12 cellular contexts compared by ENCODE assay signal in genomic region chr19:54035215-54036178, GRCh38. TPM values are rescaled to one million over a fixed set of nuclear protein-coding genes. Genes with fewer than 3 reads are reported as not detected.
A peak's percentile ranks its signal among the peaks of the same experiment; 100 is the strongest.
DNase-seq lines count a peak whose midpoint lies in the region; ATAC-seq and TF ChIP-seq lines count a peak whose summit lies in the region.
"Had no signal": no experiment of that assay in that cellular context is flagged by ENCODE, and none has a peak within 500 bp of the region (broad histone marks: within the 10 kb centered on the region; RNA-seq: fewer than 3 reads in every experiment).

No MANE protein-coding gene starts in this region.

- WGBS in transverse colon (ENCODE audit: low coverage in 1 of 2), 2 donors = 45 to 54% methylated on average over 1 to 4 of the region's 4 CpGs

- TF ChIP-seq CTCF in A673 (conservative IDR thresholded peaks at IDR 0.05; ENCODE audit: low read depth, low read length) = no peak
- TF ChIP-seq CTCF in brain (conservative IDR thresholded peaks at IDR 0.05) = no peak
- TF ChIP-seq CTCF in transverse colon (IDR thresholded peaks at IDR 0.05) = no peak

- no peaks in the 10 kb centered on the region for H3K36me3 Mint-ChIP-seq in brain

- H3K27ac ChIP-seq in A673 (ENCODE audit: low read depth, low read length, poor library complexity, severe bottlenecking) (no peak overlapping the region), transverse colon (no peak overlapping the region)
- H3K27ac ChIP-seq: BLaER1, tibial nerve had no signal

- peak overlapping the region in 1 of 5 experiments; percentile 16 for H3K4me3 Mint-ChIP-seq in brain

- H3K27me3 Mint-ChIP-seq in brain = peaks cover 14% of the 10 kb centered on the region

- H3K4me1 ChIP-seq in A673 (ENCODE audit: insufficient read depth, low read length, poor library complexity, severe bottlenecking) (no peaks in the 10 kb centered on the region), transverse colon (no peaks in the 10 kb centered on the region)
- H3K4me1 ChIP-seq: tibial nerve had no signal

- peaks cover 0 to 3% (median 0%) of the 10 kb centered on the region in 5 experiments for H3K9me3 Mint-ChIP-seq in brain

- in situ Hi-C loops in transverse colon (cut with MboI; ENCODE audit: low pct_ligation_motif_present in 1 of 4, low pct_unique_long_range_greater_than_20kb in 1 of 4, low sequenced_read_pairs in 3 of 4) = loop anchor here in 2 of 4 donors (25.0 kb wide), 1 partner anchor 223 kb away; the partner anchor contains the start of gene NLRP12 (in 2 of the 2)

- no peak for TF ChIP-seq POLR2A in transverse colon (IDR thresholded peaks at IDR 0.05)

- POLR2A ChIA-PET in A673 (lab: Charles Lee; ENCODE audit: low non-redundant PET) = no interaction called here

- H3K4me1 Mint-ChIP-seq in brain = no peaks in the 10 kb centered on the region

- peak; percentile 66 for DNase-seq in A673 (ENCODE audit: low spot score)
- peak; percentile 76 for DNase-seq in HPDE6-E6E7 (ENCODE audit: extremely low spot score)
- DNase-seq in inferior parietal cortex (ENCODE audit: extremely low spot score) = peak; percentile 60
- DNase-seq in transverse colon = no peak
- no peak for DNase-seq in HT-29 (ENCODE audit: low spot score)
- DNase-seq: activated T-cell treated with anti-CD3 and anti-CD28 coated beads, Interleukin-2, amount 50 U/mL, for 1 hour; midbrain had no signal

- H3K36me3 ChIP-seq in A673 (ENCODE audit: insufficient read depth, low read length, poor library complexity, severe bottlenecking) (no peaks in the 10 kb centered on the region), transverse colon (no peaks in the 10 kb centered on the region)
- H3K36me3 ChIP-seq: BLaER1, tibial nerve had no signal

- no TSS peak for BruUV-seq in A673 (replicated peaks; lab: Mats Ljungman, UMichigan)

- H3K27ac Mint-ChIP-seq in brain = peak overlapping the region in 3 of 5 experiments; percentile 44 to 67 (median 56)

- H3K4me3 ChIP-seq in A673 (ENCODE audit: low read depth, low read length, poor library complexity, severe bottlenecking) = no peak overlapping the region
- no peak overlapping the region for H3K4me3 ChIP-seq in transverse colon
- H3K4me3 ChIP-seq: BLaER1, tibial nerve had no signal

- no peak for TF ChIP-seq EP300 in transverse colon (IDR thresholded peaks at IDR 0.05; ENCODE audit: low read depth)

- intact Hi-C loops in A673 (cut with micrococcal nuclease; ENCODE audit: unreplicated experiment) = no loop called here
- intact Hi-C loops in transverse colon (cut with DNase I; ENCODE audit: low total_unique reads) = no loop called here

- CTCF ChIA-PET in A673 (lab: Charles Lee) = interaction anchor here (0.6 kb wide), 2 partner anchors 20 to 95 kb away, joined by 3 to 7 read pairs; no protein-coding TSS in a partner anchor

- ATAC-seq in GM18907 (IDR thresholded peaks at IDR 0.05; ENCODE audit: unreplicated experiment) (no peak), HG02938 (IDR thresholded peaks at IDR 0.05; ENCODE audit: unreplicated experiment) (no peak)

- no peaks in the 10 kb centered on the region for H3K9me3 ChIP-seq in A673 (ENCODE audit: low read depth, low read length, poor library complexity, severe bottlenecking)
- H3K9me3 ChIP-seq in transverse colon = no peaks in the 10 kb centered on the region
- H3K9me3 ChIP-seq: tibial nerve had no signal

- no peaks in the 10 kb centered on the region for H3K27me3 ChIP-seq in A673 (replicated peaks; ENCODE audit: insufficient read depth, low read depth, low read length, poor library complexity)
- H3K27me3 ChIP-seq in transverse colon = peaks cover 14% of the 10 kb centered on the region
- H3K27me3 ChIP-seq: BLaER1 had no signal

RNA-seq across cellular contexts. Expression of gene VSTM1, which starts 28.2 kb away (rescaled TPM):
- total RNA-seq in A673 (2021) (not detected in 2 replicates), transverse colon (not detected)
- polyA plus RNA-seq in brain (ENCODE audit: insufficient read depth, low read depth, low replicate concordance) = not detected
- not detected in 2 replicates for total RNA-seq in HT-29 (2014; rRNA removed; shearing (Covaris generic))
- total RNA-seq: tibial nerve had no signal

RNA-seq across cellular contexts. Expression of gene CACNG6, which starts 44.1 kb away (rescaled TPM):
- total RNA-seq in A673 (2021) (0.50 TPM in 1 of 2 replicates, not detected in the other), transverse colon (not detected)
- not detected for polyA plus RNA-seq in brain (ENCODE audit: insufficient read depth, low read depth, low replicate concordance)
- 0.99 and 2.3 TPM in 2 replicates for total RNA-seq in HT-29 (2014; rRNA removed; shearing (Covaris generic))
- total RNA-seq: tibial nerve had no signal

RNA-seq across cellular contexts. Expression of gene TARM1, which starts 45.7 kb away (rescaled TPM):
- total RNA-seq in A673 (2021) (not detected in 2 replicates), transverse colon (not detected)
- polyA plus RNA-seq in brain (ENCODE audit: insufficient read depth, low read depth, low replicate concordance) = not detected
- not detected in 2 replicates for total RNA-seq in HT-29 (2014; rRNA removed; shearing (Covaris generic))
- total RNA-seq: tibial nerve had no signal

Comparison
In these comparisons a context has a peak if more than half of its experiments do, and no peak if none do; other contexts are left out.
1. DNase-seq: peak in A673 (single experiment), HPDE6-E6E7 (single experiment) and inferior parietal cortex (single experiment); none in transverse colon (single experiment) and HT-29 (single experiment).